Comparison of ENCODE assay signal across 23 cellular contexts in genomic region chr12:124980098-124980892, GRCh38. TPM values are rescaled to one million over a fixed set of nuclear protein-coding genes. Genes with fewer than 3 reads are reported as not detected.
DNase-seq lines count a peak whose midpoint lies in the region; ATAC-seq, FAIRE-seq and TF ChIP-seq lines count a peak whose summit lies in the region.
"Had no signal": no experiment of that assay in that cellular context is flagged by ENCODE, and none has a peak within 500 bp of the region (broad histone marks: within the 10 kb centered on the region; RNA-seq: fewer than 3 reads in every experiment).

No MANE protein-coding gene starts in this region.

- CTCF ChIA-PET in K562 (lab: Yijun Ruan, JAX; ENCODE audit: low intra/inter-chr PET ratio) = no interaction called here

- no peak for TF ChIP-seq EP300 in K562 (IDR thresholded peaks at IDR 0.05; ENCODE audit: low read length)

- FAIRE-seq in K562 (lab: Jason Lieb, UNC) = no peak
- FAIRE-seq: A549, G401.6 had no signal

- no peak overlapping the region for H3K4me2 ChIP-seq in K562 (ENCODE audit: insufficient read depth, low read length)
- H3K4me2 ChIP-seq: A549 had no signal

- H3K27ac Mint-ChIP-seq in stimulated activated naive CD8-positive, alpha-beta T cell treated with anti-CD3 and anti-CD28 coated beads, Interleukin-15, Interleukin-2, amounts not matched to agents 100 ng/mL and 50 ng/mL, for 24 hours = peak overlapping the region; percentile 19
- H3K27ac Mint-ChIP-seq in stimulated activated naive CD8-positive, alpha-beta T cell treated with anti-CD3 and anti-CD28 coated beads, Interleukin-15, amount 100 ng/mL, for 72 hours = peak overlapping the region in 1 of 2 donors; percentile 78
- peak overlapping the region; percentile 35 for H3K27ac Mint-ChIP-seq in neural crest cell (ENCODE audit: unreplicated experiment)

- H3K9me1 ChIP-seq in K562 (ENCODE audit: control insufficient read depth, insufficient read depth, low read length) = no peaks in the 10 kb centered on the region

- peaks cover 5% of the 10 kb centered on the region; the same call in 1 of the 2 replicates for H4K20me1 ChIP-seq in K562 (replicated peaks; ENCODE audit: control insufficient read depth, insufficient read depth, low read length)

- no peaks in the 10 kb centered on the region; the same call in 2 of the 3 replicates for H3K79me2 ChIP-seq in K562 (ENCODE audit: control insufficient read depth, insufficient read depth, low read length)

- H3K9ac ChIP-seq in K562 (ENCODE audit: insufficient read depth in 1 of 2, low read depth in 2 of 2, low read length in 2 of 2) = no peak overlapping the region; a peak in 1 of 4 replicates
- H3K9ac ChIP-seq: GM23248 had no signal

- H3K36me3 Mint-ChIP-seq in stimulated activated naive CD8-positive, alpha-beta T cell treated with anti-CD3 and anti-CD28 coated beads, Interleukin-15, Interleukin-2, amounts not matched to agents 100 ng/mL and 50 ng/mL, for 24 hours (ENCODE audit: low read depth) = peaks cover 64% of the 10 kb centered on the region
- H3K36me3 Mint-ChIP-seq in neural crest cell (ENCODE audit: low read depth) = peaks cover 15% of the 10 kb centered on the region

- H3K9me3 ChIP-seq in K562 (replicated peaks; ENCODE audit: control insufficient read depth, insufficient read depth, low read depth, low read length) = no peaks in the 10 kb centered on the region
- H3K9me3 ChIP-seq: A549, HAP-1, Peyer's patch had no signal

- ATAC-seq in stimulated activated naive CD8-positive, alpha-beta T cell treated with anti-CD3 and anti-CD28 coated beads, Interleukin-15, amount 100 ng/mL, for 72 hours = no peak
- no peak for ATAC-seq in K562
- ATAC-seq: SK-N-SH treated with all-trans-retinoic acid at 6 μM for 48 hours had no signal

- no peak for TF ChIP-seq POLR2A in K562 (conservative IDR thresholded peaks at IDR 0.05)

- H3K4me3 Mint-ChIP-seq in stimulated activated naive CD8-positive, alpha-beta T cell treated with anti-CD3 and anti-CD28 coated beads, Interleukin-15, Interleukin-2, amounts not matched to agents 100 ng/mL and 50 ng/mL, for 24 hours = no peak overlapping the region
- no peak overlapping the region for H3K4me3 Mint-ChIP-seq in stimulated activated naive CD8-positive, alpha-beta T cell treated with anti-CD3 and anti-CD28 coated beads, Interleukin-15, amount 100 ng/mL, for 72 hours
- H3K4me3 Mint-ChIP-seq in neural crest cell = no peak overlapping the region
- H3K4me3 Mint-ChIP-seq: CD4-positive, alpha-beta memory T cell had no signal

- H3K4me3 ChIP-seq in K562 = no peak overlapping the region
- H3K4me3 ChIP-seq: A549, GM23248, HAP-1, Peyer's patch had no signal

- POLR2A ChIA-PET in K562 (lab: Yijun Ruan, JAX) = interaction anchor here (0.6 to 1.4 kb wide), 2 partner anchors 41 to 70 kb away, joined by 4 read pairs; no protein-coding TSS in a partner anchor

- no peaks in the 10 kb centered on the region for H3K9me3 Mint-ChIP-seq in stimulated activated naive CD8-positive, alpha-beta T cell treated with anti-CD3 and anti-CD28 coated beads, Interleukin-15, Interleukin-2, amounts not matched to agents 100 ng/mL and 50 ng/mL, for 24 hours
- H3K9me3 Mint-ChIP-seq in stimulated activated naive CD8-positive, alpha-beta T cell treated with anti-CD3 and anti-CD28 coated beads, Interleukin-15, amount 100 ng/mL, for 72 hours = no peaks in the 10 kb centered on the region
- H3K9me3 Mint-ChIP-seq in neural crest cell = no peaks in the 10 kb centered on the region
- H3K9me3 Mint-ChIP-seq: CD4-positive, alpha-beta memory T cell had no signal

- no peaks in the 10 kb centered on the region for H3K27me3 ChIP-seq in K562 (ENCODE audit: control insufficient read depth in 2 of 2, insufficient read depth in 2 of 2, low read length in 2 of 2)
- H3K27me3 ChIP-seq: Peyer's patch had no signal

- H2AFZ ChIP-seq in K562 (ENCODE audit: low read depth, low read length) = no peak overlapping the region
- H2AFZ ChIP-seq: GM23248 had no signal

- no TSS peak for BruUV-seq in K562 (replicated peaks; lab: Mats Ljungman, UMichigan)

- DNase-seq in stimulated activated naive CD8-positive, alpha-beta T cell treated with anti-CD3 and anti-CD28 coated beads, Interleukin-15, amount 100 ng/mL, for 72 hours = no peak
- peak in 1 of 4 experiments; percentile 28 for DNase-seq in K562 (ENCODE audit: extremely low read depth in 1 of 4, low spot score in 3 of 4)
- DNase-seq in neural crest cell (ENCODE audit: low read depth, low spot score) = no peak
- DNase-seq in stimulated activated CD8-positive, alpha-beta memory T cell treated with anti-CD3 and anti-CD28 coated beads, Interleukin-4, amount 100 ng/mL, for 48 hours = no peak
- no peak for DNase-seq in NOMO-1 treated with DMSO at 0.1 percent for 48 hours (lab: John Stamatoyannopoulos, UW; ENCODE audit: unreplicated experiment)
- DNase-seq in GM20000 (ENCODE audit: low spot score) = no peak
- DNase-seq: AML-193; CD4-positive, alpha-beta memory T cell; COR-L47; GM23248; KBM-7; NCI-H1105 treated with DMSO at 0.1 percent for 48 hours; NCI-H146; NCI-H2029; NCI-H446 treated with DMSO at 0.1 percent for 48 hours; NCI-H526 treated with DMSO at 0.1 percent for 48 hours; Peyer's patch had no signal

- no peak overlapping the region for H3K27ac ChIP-seq in K562 (ENCODE audit: extremely low read depth, low read depth, low read length)
- H3K27ac ChIP-seq: A549, GM23248, HL-60, Peyer's patch had no signal

- H3K4me1 Mint-ChIP-seq in stimulated activated naive CD8-positive, alpha-beta T cell treated with anti-CD3 and anti-CD28 coated beads, Interleukin-15, Interleukin-2, amounts not matched to agents 100 ng/mL and 50 ng/mL, for 24 hours (ENCODE audit: low read depth) = no peaks in the 10 kb centered on the region
- H3K4me1 Mint-ChIP-seq in stimulated activated naive CD8-positive, alpha-beta T cell treated with anti-CD3 and anti-CD28 coated beads, Interleukin-15, amount 100 ng/mL, for 72 hours = peaks cover 6% of the 10 kb centered on the region
- H3K4me1 Mint-ChIP-seq in neural crest cell = no peaks in the 10 kb centered on the region

- intact Hi-C loops in K562 (cut with micrococcal nuclease) = no loop called here

- peaks cover 0 to 4% of the 10 kb centered on the region in 2 experiments; a peak in 1 of 5 replicates for H3K4me1 ChIP-seq in K562 (replicated peaks in 1 of 2; ENCODE audit: control insufficient read depth in 2 of 2, insufficient read depth in 2 of 2, low read length in 2 of 2)
- H3K4me1 ChIP-seq: A549, HAP-1, Peyer's patch had no signal

- peaks cover 85% of the 10 kb centered on the region for H3K36me3 ChIP-seq in K562 (ENCODE audit: control insufficient read depth, insufficient read depth, low read length)

- no peaks in the 10 kb centered on the region for H3K27me3 Mint-ChIP-seq in stimulated activated naive CD8-positive, alpha-beta T cell treated with anti-CD3 and anti-CD28 coated beads, Interleukin-15, Interleukin-2, amounts not matched to agents 100 ng/mL and 50 ng/mL, for 24 hours
- H3K27me3 Mint-ChIP-seq in stimulated activated naive CD8-positive, alpha-beta T cell treated with anti-CD3 and anti-CD28 coated beads, Interleukin-15, amount 100 ng/mL, for 72 hours = no peaks in the 10 kb centered on the region
- H3K27me3 Mint-ChIP-seq in neural crest cell (ENCODE audit: low read depth) = no peaks in the 10 kb centered on the region
- H3K27me3 Mint-ChIP-seq: CD4-positive, alpha-beta memory T cell had no signal

- in situ Hi-C loops in K562 (cut with MboI) = no loop called here

- 89% methylated on average over 21 of the region's 41 CpGs for WGBS in K562 (ENCODE audit: insufficient coverage, low coverage, missing lambda C conversion rate)

- no peak for TF ChIP-seq CTCF in K562 (IDR thresholded peaks at IDR 0.05 in 2 of 3, conservative IDR thresholded peaks at IDR 0.05 in 1 of 3; ENCODE audit: insufficient read depth in 2 of 3, low read depth in 1 of 3, low read length in 3 of 3)
- no peak for TF ChIP-seq CTCF in neural crest cell (conservative IDR thresholded peaks at IDR 0.05)
- no peak for TF ChIP-seq CTCF in GM20000 (IDR thresholded peaks at IDR 0.05; ENCODE audit: extremely low read depth, missing control alignments)

- no peak for TF ChIP-seq RAD21 in K562 (CRISPR knock-in tag; conservative IDR thresholded peaks at IDR 0.05 in 1 of 2, IDR thresholded peaks at IDR 0.05 in 1 of 2)

RNA-seq across cellular contexts. Expression of gene DHX37, which starts 8.6 kb away (rescaled TPM):
- 29.1 and 94.8 TPM in 2 replicates for total RNA-seq in K562 (2011; cell fraction: chromatin; rRNA removed; ENCODE audit: low replicate concordance)
- total RNA-seq in K562 (2011; cell fraction: nucleolus; rRNA removed) = 57.7 and 61.7 TPM in 2 replicates
- 33.2 and 35.2 TPM in 2 replicates for total RNA-seq in K562 (2011; cell fraction: nucleoplasm; rRNA removed)
- 35.0 and 42.2 TPM in 2 replicates for total RNA-seq in K562 (2014; rRNA removed)
- 8.4 and 9.7 TPM in 2 replicates for total RNA-seq in K562 (2014; rRNA removed; fragmentation: Illumina TruSeq; extraction: Trizol)
- total RNA-seq in K562 (2015; rRNA removed; fragmentation: Illumina TruSeq; extraction: Trizol) = 22.7 and 25.4 TPM in 2 replicates
- 44.8 and 49.5 TPM in 2 replicates for total RNA-seq in K562 (2021)
- 6.7 and 12.1 TPM in 2 replicates for polyA plus RNA-seq in K562 (2011; rRNA removed)
- polyA plus RNA-seq in K562 (2011; cell fraction: cytosol; rRNA removed) = 6.0 and 11.4 TPM in 2 replicates
- polyA plus RNA-seq in K562 (2011; cell fraction: nucleus; rRNA removed) = 37.1 and 57.1 TPM in 2 replicates
- 14.6 and 26.3 TPM in 2 replicates for polyA plus RNA-seq in K562 (2012)
- polyA plus RNA-seq in K562 (2014; fragmentation: Illumina TruSeq; extraction: Trizol) = 17.5 and 24.1 TPM in 2 replicates
- polyA plus RNA-seq in K562 (2014; fragmentation: Nextera tagmentation; extraction: Ambion mirVana) = under 1 TPM; 0.14 to 0.27 TPM
- 24.8 and 25.6 TPM in 2 replicates for polyA plus RNA-seq in K562 (2014; rRNA removed)
- 9.7 and 11.1 TPM in 2 replicates for polyA minus RNA-seq in K562 (2011; rRNA and poly(A)+ RNA removed)
- polyA minus RNA-seq in K562 (2011; cell fraction: cytosol; rRNA and poly(A)+ RNA removed) = 15.8 and 19.0 TPM in 2 replicates
- 18.3 and 22.2 TPM in 2 replicates for polyA minus RNA-seq in K562 (2011; cell fraction: nucleus; rRNA and poly(A)+ RNA removed)
- 24.9 and 25.5 TPM in 2 replicates for total RNA-seq in neural crest cell

RNA-seq across cellular contexts. Expression of gene BRI3BP, which starts 13.2 kb away (rescaled TPM):
- total RNA-seq in K562 (2011; cell fraction: chromatin; rRNA removed; ENCODE audit: low replicate concordance) = 16.2 and 18.6 TPM in 2 replicates
- 17.1 and 17.2 TPM in 2 replicates for total RNA-seq in K562 (2011; cell fraction: nucleolus; rRNA removed)
- 29.4 and 43.7 TPM in 2 replicates for total RNA-seq in K562 (2011; cell fraction: nucleoplasm; rRNA removed)
- 15.8 and 18.9 TPM in 2 replicates for total RNA-seq in K562 (2014; rRNA removed)
- 24.2 and 24.7 TPM in 2 replicates for total RNA-seq in K562 (2014; rRNA removed; fragmentation: Illumina TruSeq; extraction: Trizol)
- total RNA-seq in K562 (2015; rRNA removed; fragmentation: Illumina TruSeq; extraction: Trizol) = 24.4 and 25.0 TPM in 2 replicates
- 24.6 TPM in 2 replicates for total RNA-seq in K562 (2021)
- 13.5 and 15.2 TPM in 2 replicates for polyA plus RNA-seq in K562 (2011; rRNA removed)
- 11.4 and 14.8 TPM in 2 replicates for polyA plus RNA-seq in K562 (2011; cell fraction: cytosol; rRNA removed)
- 3.4 and 3.6 TPM in 2 replicates for polyA plus RNA-seq in K562 (2011; cell fraction: nucleus; rRNA removed)
- 7.6 and 12.1 TPM in 2 replicates for polyA plus RNA-seq in K562 (2012)
- polyA plus RNA-seq in K562 (2014; fragmentation: Illumina TruSeq; extraction: Trizol) = 18.8 and 21.2 TPM in 2 replicates
- 10 to 100 TPM; 12.3 to 16.6 TPM for polyA plus RNA-seq in K562 (2014; fragmentation: Nextera tagmentation; extraction: Ambion mirVana)
- 12.9 and 16.2 TPM in 2 replicates for polyA plus RNA-seq in K562 (2014; rRNA removed)
- polyA minus RNA-seq in K562 (2011; rRNA and poly(A)+ RNA removed) = 25.7 and 28.6 TPM in 2 replicates
- polyA minus RNA-seq in K562 (2011; cell fraction: cytosol; rRNA and poly(A)+ RNA removed) = 17.7 and 21.7 TPM in 2 replicates
- polyA minus RNA-seq in K562 (2011; cell fraction: nucleus; rRNA and poly(A)+ RNA removed) = 2.2 and 4.0 TPM in 2 replicates
- total RNA-seq in neural crest cell = 18.6 and 19.0 TPM in 2 replicates
